In the genomic region with DNA sequence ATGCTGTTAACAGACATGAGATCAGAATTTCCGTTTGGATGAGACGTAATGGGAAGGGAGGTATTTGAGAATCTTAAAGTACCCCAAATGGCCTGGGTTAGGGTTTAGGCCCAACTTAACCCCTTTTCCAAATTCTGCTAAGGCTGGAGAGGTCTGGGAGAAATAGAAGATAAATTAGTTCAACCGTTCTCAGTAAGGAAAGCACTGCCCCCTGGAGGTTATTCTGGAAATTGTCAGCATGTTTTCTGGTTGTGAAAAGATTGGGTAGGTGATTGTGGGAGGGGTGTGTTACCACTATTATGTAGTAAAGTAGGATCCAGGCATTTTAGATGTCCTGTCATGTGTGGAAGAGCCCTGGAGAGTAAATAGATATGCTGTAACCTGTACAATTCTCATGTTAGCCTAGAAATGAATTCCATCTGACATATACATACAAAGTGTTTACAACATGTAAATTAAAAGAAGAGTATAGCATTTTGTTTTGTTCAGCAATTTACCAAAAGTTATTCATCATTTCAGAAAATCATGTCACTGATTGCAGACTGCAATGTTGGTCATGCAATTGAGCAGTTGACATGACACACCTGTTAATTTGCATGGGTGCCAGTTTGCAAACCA, we compare ENCODE assay signal across 8 cellular contexts. TPM values are rescaled to one million over a fixed set of nuclear protein-coding genes. Genes with fewer than 3 reads are reported as not detected.
DNase-seq lines count a peak whose midpoint lies in the region; FAIRE-seq and TF ChIP-seq lines count a peak whose summit lies in the region.

No MANE protein-coding gene starts in this region.

- no peak overlapping the region for H2AFZ ChIP-seq in keratinocyte (ENCODE audit: control insufficient read depth, low read length)

- no peaks in the 10 kb centered on the region for H3K4me1 ChIP-seq in keratinocyte (ENCODE audit: control insufficient read depth, extremely low read depth, insufficient read depth, low read length)

- H3K9ac ChIP-seq in SK-N-MC (ENCODE audit: insufficient read length) = no peak overlapping the region
- H3K9ac ChIP-seq in keratinocyte (ENCODE audit: control insufficient read depth, extremely low read depth, insufficient read depth, low read length) = no peak overlapping the region

- H3K4me2 ChIP-seq in keratinocyte (ENCODE audit: control insufficient read depth, extremely low read depth, insufficient read depth, low read depth, low read length) = no peak overlapping the region

- dilution Hi-C loops in keratinocyte (cut with MboI; ENCODE audit: extremely low pct_ligation_motif_present, low sequenced_read_pairs) = no loop called here

- H3K79me2 ChIP-seq in keratinocyte (ENCODE audit: control insufficient read depth, insufficient read depth, low read length) = no peaks in the 10 kb centered on the region

- no peaks in the 10 kb centered on the region for H3K27me3 ChIP-seq in keratinocyte (ENCODE audit: control insufficient read depth, extremely low read depth, insufficient read depth, low read length)

- H3K9me3 ChIP-seq in SK-N-MC (ENCODE audit: low read depth, low read length) (no peaks in the 10 kb centered on the region), keratinocyte (ENCODE audit: control insufficient read depth, low read depth, low read length) (no peaks in the 10 kb centered on the region)

- H4K20me1 ChIP-seq in keratinocyte (ENCODE audit: control insufficient read depth, extremely low read depth, insufficient read depth, low read length) = no peaks in the 10 kb centered on the region

- H3K4me3 ChIP-seq in SK-N-MC = no peak overlapping the region
- no peak overlapping the region for H3K4me3 ChIP-seq in astrocyte of the spinal cord (ENCODE audit: low read depth, low read length)
- no peak overlapping the region for H3K4me3 ChIP-seq in keratinocyte (ENCODE audit: control insufficient read depth in 2 of 3, extremely low read depth in 1 of 3, insufficient read depth in 2 of 3, low read depth in 1 of 3, low read length in 3 of 3)

- TF ChIP-seq CTCF in GM20000 (IDR thresholded peaks at IDR 0.05; ENCODE audit: extremely low read depth, missing control alignments) (peak; percentile 31), LNCAP (IDR thresholded peaks at IDR 0.05) (peak; percentile 79), astrocyte of the spinal cord (IDR thresholded peaks at IDR 0.05; ENCODE audit: low read depth, low read length) (peak; percentile 62), keratinocyte (optimal IDR thresholded peaks at IDR 0.05 in 1 of 3, IDR thresholded peaks at IDR 0.05 in 1 of 3, conservative IDR thresholded peaks at IDR 0.05 in 1 of 3; ENCODE audit: extremely low read depth in 1 of 3, insufficient read depth in 2 of 3, low read length in 3 of 3) (peak; percentile 49 to 62 (median 50))

- DNase-seq in Daoy (ENCODE audit: low read depth) (peak; percentile 39), GM20000 (ENCODE audit: low spot score) (peak; percentile 23), SK-N-MC (ENCODE audit: low read depth, low spot score) (peak; percentile 12), astrocyte of the spinal cord (ENCODE audit: low read depth, low spot score) (peak; percentile 48), keratinocyte (ENCODE audit: low read depth, low spot score) (no peak), NK-92 (lab: John Stamatoyannopoulos, UW; ENCODE audit: unreplicated experiment) (no peak)
- peak; percentile 12 for DNase-seq in stimulated activated CD4-positive, alpha-beta T cell treated with anti-CD3 and anti-CD28 coated beads, Interleukin-4, amount 100 ng/mL, for 1 hour

- H3K36me3 ChIP-seq in SK-N-MC (ENCODE audit: insufficient read depth, low read length) (no peaks in the 10 kb centered on the region), keratinocyte (ENCODE audit: control insufficient read depth in 2 of 2, extremely low read depth in 1 of 2, insufficient read depth in 2 of 2, low read length in 2 of 2) (no peaks in the 10 kb centered on the region)

- no peak for FAIRE-seq in keratinocyte (lab: Jason Lieb, UNC)

- in situ Hi-C loops in astrocyte of the spinal cord (cut with HindIII; ENCODE audit: low sequenced_read_pairs) = no loop called here

- no peak overlapping the region for H3K27ac ChIP-seq in SK-N-MC
- no peak overlapping the region for H3K27ac ChIP-seq in keratinocyte (ENCODE audit: control insufficient read depth, insufficient read depth, low read length)

- no peaks in the 10 kb centered on the region for H3K9me1 ChIP-seq in keratinocyte (ENCODE audit: control insufficient read depth, extremely low read depth, insufficient read depth, low read length)

RNA-seq across cellular contexts. Expression of a gene that starts 26.8 kb away (rescaled TPM):
- not detected in 2 replicates for total RNA-seq in Daoy (2014; rRNA removed; shearing (Covaris generic))
- polyA plus RNA-seq in keratinocyte = not detected in 3 replicates
- not detected for polyA plus RNA-seq in keratinocyte (2011; ENCODE audit: low read depth)
- polyA plus RNA-seq in keratinocyte (2011; cell fraction: cytosol; rRNA removed) = not detected in 2 replicates
- not detected in 2 replicates for polyA plus RNA-seq in keratinocyte (2011; cell fraction: nucleus; rRNA removed)
- polyA plus RNA-seq in keratinocyte (2012; ENCODE audit: low replicate concordance) = not detected in 2 replicates
- polyA minus RNA-seq in keratinocyte = not detected in 3 replicates
- not detected for polyA minus RNA-seq in keratinocyte (2011; cell fraction: cytosol; rRNA and poly(A)+ RNA removed)
- polyA minus RNA-seq in keratinocyte (2011; cell fraction: nucleus; rRNA and poly(A)+ RNA removed) = not detected in 2 replicates

Comparison
In these comparisons a context has a peak if more than half of its experiments do, and no peak if none do; other contexts are left out.
1. DNase-seq: peak in Daoy (single experiment), GM20000 (single experiment), SK-N-MC (single experiment), astrocyte of the spinal cord (single experiment) and stimulated activated CD4-positive, alpha-beta T cell treated with anti-CD3 and anti-CD28 coated beads, Interleukin-4, amount 100 ng/mL, for 1 hour (single experiment); none in keratinocyte (single experiment) and NK-92 (single experiment).
2. Peak in every context shown above with its lines, with median percentiles within 50 percentile points of each other: CTCF ChIP-seq.